Comparison of ENCODE assay signal across 2 cellular contexts in genomic region chr11:30653606-30654005, GRCh38.
TF ChIP-seq lines count a peak whose summit lies in the region.

No MANE protein-coding gene starts in this region.

TF ChIP-seq in GM23338, 12 proteins besides CTCF, POLR2A, EP300 and RAD21 (continued from another document):
- TF ChIP-seq, protein P1, sequence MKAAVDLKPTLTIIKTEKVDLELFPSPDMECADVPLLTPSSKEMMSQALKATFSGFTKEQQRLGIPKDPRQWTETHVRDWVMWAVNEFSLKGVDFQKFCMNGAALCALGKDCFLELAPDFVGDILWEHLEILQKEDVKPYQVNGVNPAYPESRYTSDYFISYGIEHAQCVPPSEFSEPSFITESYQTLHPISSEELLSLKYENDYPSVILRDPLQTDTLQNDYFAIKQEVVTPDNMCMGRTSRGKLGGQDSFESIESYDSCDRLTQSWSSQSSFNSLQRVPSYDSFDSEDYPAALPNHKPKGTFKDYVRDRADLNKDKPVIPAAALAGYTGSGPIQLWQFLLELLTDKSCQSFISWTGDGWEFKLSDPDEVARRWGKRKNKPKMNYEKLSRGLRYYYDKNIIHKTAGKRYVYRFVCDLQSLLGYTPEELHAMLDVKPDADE (IDR thresholded peaks at IDR 0.05) = no peak
- TF ChIP-seq NANOG (IDR thresholded peaks at IDR 0.05; ENCODE audit: borderline replicate concordance) (no peak), ZNF331 (CRISPR knock-in tag; IDR thresholded peaks at IDR 0.05; ENCODE audit: low read depth) (no peak), ZNF114 (CRISPR knock-in tag; IDR thresholded peaks at IDR 0.05) (no peak), REST (IDR thresholded peaks at IDR 0.05; ENCODE audit: unreplicated experiment) (no peak), STAT1 (IDR thresholded peaks at IDR 0.05; ENCODE audit: unreplicated experiment) (no peak), JUNB (IDR thresholded peaks at IDR 0.05; ENCODE audit: unreplicated experiment) (no peak), EZH2phosphoT487 (IDR thresholded peaks at IDR 0.05; ENCODE audit: unreplicated experiment) (no peak)
- TF ChIP-seq, protein P2, sequence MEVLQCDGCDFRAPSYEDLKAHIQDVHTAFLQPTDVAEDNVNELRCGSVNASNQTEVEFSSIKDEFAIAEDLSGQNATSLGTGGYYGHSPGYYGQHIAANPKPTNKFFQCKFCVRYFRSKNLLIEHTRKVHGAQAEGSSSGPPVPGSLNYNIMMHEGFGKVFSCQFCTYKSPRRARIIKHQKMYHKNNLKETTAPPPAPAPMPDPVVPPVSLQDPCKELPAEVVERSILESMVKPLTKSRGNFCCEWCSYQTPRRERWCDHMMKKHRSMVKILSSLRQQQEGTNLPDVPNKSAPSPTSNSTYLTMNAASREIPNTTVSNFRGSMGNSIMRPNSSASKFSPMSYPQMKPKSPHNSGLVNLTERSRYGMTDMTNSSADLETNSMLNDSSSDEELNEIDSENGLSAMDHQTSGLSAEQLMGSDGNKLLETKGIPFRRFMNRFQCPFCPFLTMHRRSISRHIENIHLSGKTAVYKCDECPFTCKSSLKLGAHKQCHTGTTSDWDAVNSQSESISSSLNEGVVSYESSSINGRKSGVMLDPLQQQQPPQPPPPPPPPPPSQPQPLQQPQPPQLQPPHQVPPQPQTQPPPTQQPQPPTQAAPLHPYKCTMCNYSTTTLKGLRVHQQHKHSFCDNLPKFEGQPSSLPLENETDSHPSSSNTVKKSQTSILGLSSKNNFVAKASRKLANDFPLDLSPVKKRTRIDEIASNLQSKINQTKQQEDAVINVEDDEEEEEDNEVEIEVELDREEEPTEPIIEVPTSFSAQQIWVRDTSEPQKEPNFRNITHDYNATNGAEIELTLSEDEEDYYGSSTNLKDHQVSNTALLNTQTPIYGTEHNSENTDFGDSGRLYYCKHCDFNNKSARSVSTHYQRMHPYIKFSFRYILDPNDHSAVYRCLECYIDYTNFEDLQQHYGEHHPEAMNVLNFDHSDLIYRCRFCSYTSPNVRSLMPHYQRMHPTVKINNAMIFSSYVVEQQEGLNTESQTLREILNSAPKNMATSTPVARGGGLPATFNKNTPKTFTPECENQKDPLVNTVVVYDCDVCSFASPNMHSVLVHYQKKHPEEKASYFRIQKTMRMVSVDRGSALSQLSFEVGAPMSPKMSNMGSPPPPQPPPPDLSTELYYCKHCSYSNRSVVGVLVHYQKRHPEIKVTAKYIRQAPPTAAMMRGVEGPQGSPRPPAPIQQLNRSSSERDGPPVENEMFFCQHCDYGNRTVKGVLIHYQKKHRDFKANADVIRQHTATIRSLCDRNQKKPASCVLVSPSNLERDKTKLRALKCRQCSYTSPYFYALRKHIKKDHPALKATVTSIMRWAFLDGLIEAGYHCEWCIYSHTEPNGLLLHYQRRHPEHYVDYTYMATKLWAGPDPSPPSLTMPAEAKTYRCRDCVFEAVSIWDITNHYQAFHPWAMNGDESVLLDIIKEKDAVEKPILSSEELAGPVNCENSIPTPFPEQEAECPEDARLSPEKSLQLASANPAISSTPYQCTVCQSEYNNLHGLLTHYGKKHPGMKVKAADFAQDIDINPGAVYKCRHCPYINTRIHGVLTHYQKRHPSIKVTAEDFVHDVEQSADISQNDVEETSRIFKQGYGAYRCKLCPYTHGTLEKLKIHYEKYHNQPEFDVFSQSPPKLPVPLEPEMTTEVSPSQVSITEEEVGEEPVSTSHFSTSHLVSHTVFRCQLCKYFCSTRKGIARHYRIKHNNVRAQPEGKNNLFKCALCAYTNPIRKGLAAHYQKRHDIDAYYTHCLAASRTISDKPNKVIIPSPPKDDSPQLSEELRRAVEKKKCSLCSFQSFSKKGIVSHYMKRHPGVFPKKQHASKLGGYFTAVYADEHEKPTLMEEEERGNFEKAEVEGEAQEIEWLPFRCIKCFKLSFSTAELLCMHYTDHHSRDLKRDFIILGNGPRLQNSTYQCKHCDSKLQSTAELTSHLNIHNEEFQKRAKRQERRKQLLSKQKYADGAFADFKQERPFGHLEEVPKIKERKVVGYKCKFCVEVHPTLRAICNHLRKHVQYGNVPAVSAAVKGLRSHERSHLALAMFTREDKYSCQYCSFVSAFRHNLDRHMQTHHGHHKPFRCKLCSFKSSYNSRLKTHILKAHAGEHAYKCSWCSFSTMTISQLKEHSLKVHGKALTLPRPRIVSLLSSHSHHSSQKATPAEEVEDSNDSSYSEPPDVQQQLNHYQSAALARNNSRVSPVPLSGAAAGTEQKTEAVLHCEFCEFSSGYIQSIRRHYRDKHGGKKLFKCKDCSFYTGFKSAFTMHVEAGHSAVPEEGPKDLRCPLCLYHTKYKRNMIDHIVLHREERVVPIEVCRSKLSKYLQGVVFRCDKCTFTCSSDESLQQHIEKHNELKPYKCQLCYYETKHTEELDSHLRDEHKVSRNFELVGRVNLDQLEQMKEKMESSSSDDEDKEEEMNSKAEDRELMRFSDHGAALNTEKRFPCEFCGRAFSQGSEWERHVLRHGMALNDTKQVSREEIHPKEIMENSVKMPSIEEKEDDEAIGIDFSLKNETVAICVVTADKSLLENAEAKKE (CRISPR knock-in tag; IDR thresholded peaks at IDR 0.05) = no peak

TF ChIP-seq in H1, 55 proteins besides CTCF, POLR2A, EP300 and RAD21 (continued from another document):
- TF ChIP-seq CHD7 (IDR thresholded peaks at IDR 0.05; ENCODE audit: insufficient replicate concordance, low read length) (no peak), RBBP5 (IDR thresholded peaks at IDR 0.05; ENCODE audit: borderline replicate concordance, low read depth, low read length) (no peak), SUZ12 (IDR thresholded peaks at IDR 0.05; ENCODE audit: low read length) (no peak), EZH2 (IDR thresholded peaks at IDR 0.05; ENCODE audit: low read depth, low read length, severe bottlenecking) (no peak), NANOG (IDR thresholded peaks at IDR 0.05; ENCODE audit: insufficient read depth, low read depth, low read length, poor library complexity, severe bottlenecking) (no peak), CHD1 (IDR thresholded peaks at IDR 0.05; ENCODE audit: low read depth, low read length) (no peak), GTF2F1 (IDR thresholded peaks at IDR 0.05; ENCODE audit: borderline replicate concordance, low read depth, low read length) (no peak)
- TF ChIP-seq, protein P3, sequence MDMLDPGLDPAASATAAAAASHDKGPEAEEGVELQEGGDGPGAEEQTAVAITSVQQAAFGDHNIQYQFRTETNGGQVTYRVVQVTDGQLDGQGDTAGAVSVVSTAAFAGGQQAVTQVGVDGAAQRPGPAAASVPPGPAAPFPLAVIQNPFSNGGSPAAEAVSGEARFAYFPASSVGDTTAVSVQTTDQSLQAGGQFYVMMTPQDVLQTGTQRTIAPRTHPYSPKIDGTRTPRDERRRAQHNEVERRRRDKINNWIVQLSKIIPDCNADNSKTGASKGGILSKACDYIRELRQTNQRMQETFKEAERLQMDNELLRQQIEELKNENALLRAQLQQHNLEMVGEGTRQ (IDR thresholded peaks at IDR 0.05; ENCODE audit: low read length) = no peak
